In the genomic region with DNA sequence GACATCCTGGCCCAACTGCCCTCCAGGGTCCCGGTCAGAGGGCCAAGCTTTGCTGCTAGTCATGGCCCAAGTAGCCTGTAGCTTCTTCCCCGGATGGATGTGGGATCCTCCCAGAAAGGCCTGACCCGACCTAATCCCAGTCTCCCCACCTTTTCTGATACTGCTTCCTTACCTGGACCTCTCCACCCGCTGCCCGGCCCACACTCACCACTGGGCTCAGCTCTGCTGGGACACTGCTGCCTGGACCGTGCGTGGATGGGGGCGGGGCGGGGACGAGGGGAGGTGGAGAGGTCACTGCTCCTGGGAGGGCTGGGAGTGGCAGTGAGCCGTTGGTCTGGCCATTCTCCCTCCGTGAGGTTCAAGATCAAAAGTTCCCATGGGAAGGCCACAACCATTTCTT, we compare ENCODE assay signal across 20 cellular contexts. TPM values are rescaled to one million over a fixed set of nuclear protein-coding genes. Genes with fewer than 3 reads are reported as not detected.
DNase-seq lines count a peak whose midpoint lies in the region; ATAC-seq, FAIRE-seq and TF ChIP-seq lines count a peak whose summit lies in the region.
"Had no signal": no experiment of that assay in that cellular context is flagged by ENCODE, and none has a peak within 500 bp of the region (broad histone marks: within the 10 kb centered on the region; RNA-seq: fewer than 3 reads in every experiment).

No MANE protein-coding gene starts in this region.

- no peaks in the 10 kb centered on the region for H3K27me3 Mint-ChIP-seq in T-helper 1 cell treated with Interleukin-12 subunit alpha and Interleukin-12 subunit beta and Interleukin-4 antibody, amounts not matched to agents 30 μg/mL and 1 μg/mL, for 36 hours (ENCODE audit: low read depth)
- H3K27me3 Mint-ChIP-seq in CD8-positive, alpha-beta memory T cell, result peaks cover 0 to 7% of the 10 kb centered on the region in 2 donors

- H3K4me3 ChIP-seq in K562, result no peak overlapping the region
- H3K4me3 ChIP-seq in CD8-positive, alpha-beta memory T cell (ENCODE audit: low read length), result no peak overlapping the region

- FAIRE-seq in K562 (lab: Jason Lieb, UNC), result no peak

- DNase-seq in T-helper 1 cell (no peak), K562 (ENCODE audit: extremely low read depth in 1 of 4, low spot score in 3 of 4) (peak in 1 of 4 experiments; percentile 16), OCI-M2 (lab: John Stamatoyannopoulos, UW; ENCODE audit: unreplicated experiment) (no peak)
- peak in 1 of 2 donors; percentile 54 for DNase-seq in activated naive CD4-positive, alpha-beta T cell treated with anti-CD3 and anti-CD28 coated beads, Interleukin-2, amount 50 U/mL, for 72 hours (ENCODE audit: low spot score in 2 of 2)
- DNase-seq in activated naive CD4-positive, alpha-beta T cell (lab: John Stamatoyannopoulos, UW), result no peak
- DNase-seq in CD8-positive, alpha-beta memory T cell, result no peak
- DNase-seq: 8988T, BE2C, DMS79 treated with DMSO at 0.1 percent for 48 hours, KBM-7, NCI-H1436, NCI-H2029 treated with DMSO at 0.1 percent for 48 hours, NCI-H2171 treated with DMSO at 0.1 percent for 48 hours, NCI-H510A, NCI-H774, PC-3 had no signal

- H2AFZ ChIP-seq in K562 (ENCODE audit: low read depth, low read length), result peak overlapping the region; percentile 40; the same call in 1 of the 2 replicates

- H3K27ac ChIP-seq in K562 (ENCODE audit: extremely low read depth, low read depth, low read length), result no peak overlapping the region
- no peak overlapping the region for H3K27ac ChIP-seq in CD8-positive, alpha-beta memory T cell (ENCODE audit: low read depth, low read length)
- H3K27ac ChIP-seq: RWPE1 had no signal

- POLR2A ChIA-PET in K562 (lab: Yijun Ruan, JAX), result interaction anchor here (1.0 kb wide), 1 partner anchor 16 kb away, joined by 3 read pairs; no protein-coding TSS in a partner anchor
- POLR2A ChIA-PET in CD8-positive, alpha-beta memory T cell (lab: Charles Lee), result no interaction called here

- no peak for TF ChIP-seq RAD21 in K562 (CRISPR knock-in tag; conservative IDR thresholded peaks at IDR 0.05 in 1 of 2, IDR thresholded peaks at IDR 0.05 in 1 of 2)

- peaks cover 57% of the 10 kb centered on the region for H3K4me1 Mint-ChIP-seq in T-helper 1 cell treated with Interleukin-12 subunit alpha and Interleukin-12 subunit beta and Interleukin-4 antibody, amounts not matched to agents 30 μg/mL and 1 μg/mL, for 36 hours (ENCODE audit: low read depth)
- H3K4me1 Mint-ChIP-seq in CD8-positive, alpha-beta memory T cell, result peaks cover 12 to 19% (median 15%) of the 10 kb centered on the region in 3 donors

- peak overlapping the region; percentile 62 for H3K4me3 Mint-ChIP-seq in T-helper 1 cell treated with Interleukin-12 subunit alpha and Interleukin-12 subunit beta and Interleukin-4 antibody, amounts not matched to agents 30 μg/mL and 1 μg/mL, for 36 hours
- H3K4me3 Mint-ChIP-seq in CD8-positive, alpha-beta memory T cell, result peak overlapping the region in 1 of 7 donors; percentile 15

- CTCF ChIA-PET in K562 (lab: Yijun Ruan, JAX; ENCODE audit: low intra/inter-chr PET ratio), result no interaction called here
- CTCF ChIA-PET in CD8-positive, alpha-beta memory T cell (lab: Charles Lee), result no interaction called here

- TF ChIP-seq CTCF in K562 (IDR thresholded peaks at IDR 0.05 in 2 of 3, conservative IDR thresholded peaks at IDR 0.05 in 1 of 3; ENCODE audit: insufficient read depth in 2 of 3, low read depth in 1 of 3, low read length in 3 of 3), result no peak

- H3K4me1 ChIP-seq in K562 (replicated peaks in 1 of 2; ENCODE audit: control insufficient read depth in 2 of 2, insufficient read depth in 2 of 2, low read length in 2 of 2), result peaks cover 6 to 35% of the 10 kb centered on the region in 2 experiments; a peak in 4 of 5 replicates
- no peaks in the 10 kb centered on the region for H3K4me1 ChIP-seq in CD8-positive, alpha-beta memory T cell (ENCODE audit: insufficient read depth, low read length)
- H3K4me1 ChIP-seq: BE2C had no signal

- no peak for TF ChIP-seq EP300 in K562 (IDR thresholded peaks at IDR 0.05; ENCODE audit: low read length)

- no peak overlapping the region for H3K4me2 ChIP-seq in K562 (ENCODE audit: insufficient read depth, low read length)

- in situ Hi-C loops in K562 (cut with MboI), result no loop called here

- H3K27me3 ChIP-seq in K562 (ENCODE audit: control insufficient read depth in 2 of 2, insufficient read depth in 2 of 2, low read length in 2 of 2), result no peaks in the 10 kb centered on the region
- no peaks in the 10 kb centered on the region for H3K27me3 ChIP-seq in CD8-positive, alpha-beta memory T cell (ENCODE audit: insufficient read depth, low read length, poor library complexity, severe bottlenecking)
- H3K27me3 ChIP-seq: BE2C had no signal

- BruUV-seq in K562 (replicated peaks; lab: Mats Ljungman, UMichigan), result no TSS peak

- ATAC-seq in activated naive CD4-positive, alpha-beta T cell treated with anti-CD3 and anti-CD28 coated beads, Interleukin-2, amount 50 U/mL, for 72 hours, result no peak
- ATAC-seq in K562, result peak; percentile 39
- ATAC-seq in HG02610 (IDR thresholded peaks at IDR 0.05; ENCODE audit: unreplicated experiment), result no peak
- ATAC-seq: HCT116, PC-3 had no signal

- H3K36me3 Mint-ChIP-seq in T-helper 1 cell treated with Interleukin-12 subunit alpha and Interleukin-12 subunit beta and Interleukin-4 antibody, amounts not matched to agents 30 μg/mL and 1 μg/mL, for 36 hours (ENCODE audit: low read depth), result peaks cover 35% of the 10 kb centered on the region
- H3K36me3 Mint-ChIP-seq in activated naive CD4-positive, alpha-beta T cell treated with anti-CD3 and anti-CD28 coated beads, Interleukin-2, amount 50 U/mL, for 72 hours, result peaks cover 16 to 54% of the 10 kb centered on the region in 2 donors
- H3K36me3 Mint-ChIP-seq in CD8-positive, alpha-beta memory T cell, result no peaks in the 10 kb centered on the region

- intact Hi-C loops in K562 (cut with micrococcal nuclease), result no loop called here

- H3K9me3 Mint-ChIP-seq in T-helper 1 cell treated with Interleukin-12 subunit alpha and Interleukin-12 subunit beta and Interleukin-4 antibody, amounts not matched to agents 30 μg/mL and 1 μg/mL, for 36 hours, result peaks cover 7% of the 10 kb centered on the region
- peaks cover 3 to 7% of the 10 kb centered on the region in 2 donors for H3K9me3 Mint-ChIP-seq in activated naive CD4-positive, alpha-beta T cell treated with anti-CD3 and anti-CD28 coated beads, Interleukin-2, amount 50 U/mL, for 72 hours
- no peaks in the 10 kb centered on the region for H3K9me3 Mint-ChIP-seq in CD8-positive, alpha-beta memory T cell

- TF ChIP-seq POLR2A in K562 (conservative IDR thresholded peaks at IDR 0.05), result no peak

- 65% methylated on average over 5 of the region's 12 CpGs for WGBS in K562 (ENCODE audit: insufficient coverage, low coverage, missing lambda C conversion rate)

- no peaks in the 10 kb centered on the region for H3K79me2 ChIP-seq in K562 (ENCODE audit: control insufficient read depth, insufficient read depth, low read length)

- no peaks in the 10 kb centered on the region for H3K9me1 ChIP-seq in K562 (ENCODE audit: control insufficient read depth, insufficient read depth, low read length)

- no peaks in the 10 kb centered on the region for H3K36me3 ChIP-seq in K562 (ENCODE audit: control insufficient read depth, insufficient read depth, low read length)
- no peaks in the 10 kb centered on the region for H3K36me3 ChIP-seq in CD8-positive, alpha-beta memory T cell (ENCODE audit: insufficient read depth, low read length)
- H3K36me3 ChIP-seq: BE2C had no signal

- no peaks in the 10 kb centered on the region; the same call in 1 of the 2 replicates for H3K9me3 ChIP-seq in K562 (replicated peaks; ENCODE audit: control insufficient read depth, insufficient read depth, low read depth, low read length)
- H3K9me3 ChIP-seq in CD8-positive, alpha-beta memory T cell (ENCODE audit: low read length), result no peaks in the 10 kb centered on the region
- H3K9me3 ChIP-seq: BE2C had no signal

- peak overlapping the region in 1 of 2 experiments; percentile 71; a peak in 2 of 4 replicates for H3K9ac ChIP-seq in K562 (ENCODE audit: insufficient read depth in 1 of 2, low read depth in 2 of 2, low read length in 2 of 2)

- peak overlapping the region; percentile 82 for H3K27ac Mint-ChIP-seq in T-helper 1 cell treated with Interleukin-12 subunit alpha and Interleukin-12 subunit beta and Interleukin-4 antibody, amounts not matched to agents 30 μg/mL and 1 μg/mL, for 36 hours
- peak overlapping the region; percentile 79 to 84 for H3K27ac Mint-ChIP-seq in activated naive CD4-positive, alpha-beta T cell treated with anti-CD3 and anti-CD28 coated beads, Interleukin-2, amount 50 U/mL, for 72 hours
- peak overlapping the region in 2 of 8 donors; percentile 32 to 79 for H3K27ac Mint-ChIP-seq in CD8-positive, alpha-beta memory T cell

- H4K20me1 ChIP-seq in K562 (replicated peaks; ENCODE audit: control insufficient read depth, insufficient read depth, low read length), result no peaks in the 10 kb centered on the region

RNA-seq across cellular contexts. Expression of gene FURIN, which starts 40.3 kb away (rescaled TPM):
- 100 to 1,000 TPM; 381 to 721 TPM for total RNA-seq in activated naive CD4-positive, alpha-beta T cell treated with anti-CD3 and anti-CD28 coated beads, Interleukin-2, amount 50 U/mL, for 72 hours
- total RNA-seq in K562 (2011; cell fraction: chromatin; rRNA removed; ENCODE audit: low replicate concordance), result 29.3 and 88.9 TPM in 2 replicates
- 101 and 110 TPM in 2 replicates for total RNA-seq in K562 (2011; cell fraction: nucleolus; rRNA removed)
- 63.1 TPM in 2 replicates for total RNA-seq in K562 (2011; cell fraction: nucleoplasm; rRNA removed)
- total RNA-seq in K562 (2014; rRNA removed) (49.9 and 69.9 TPM in 2 replicates), K562 (2014; rRNA removed; fragmentation: Illumina TruSeq; extraction: Trizol) (10.0 and 11.7 TPM in 2 replicates), K562 (2015; rRNA removed; fragmentation: Illumina TruSeq; extraction: Trizol) (34.8 and 36.0 TPM in 2 replicates), K562 (2021) (93.5 and 99.9 TPM in 2 replicates)
- polyA plus RNA-seq in K562 (2011; rRNA removed) (22.4 and 30.8 TPM in 2 replicates), K562 (2014; fragmentation: Illumina TruSeq; extraction: Trizol) (36.4 and 61.7 TPM in 2 replicates), K562 (2014; fragmentation: Nextera tagmentation; extraction: Ambion mirVana) (1 to 10 TPM in 1 of 2 experiments, under 1 TPM in 1; 0.92 to 1.1 TPM), K562 (2014; rRNA removed) (49.1 and 50.3 TPM in 2 replicates)
- polyA plus RNA-seq in K562 (2011; cell fraction: cytosol; rRNA removed), result 31.2 and 60.1 TPM in 2 replicates
- polyA plus RNA-seq in K562 (2011; cell fraction: nucleus; rRNA removed), result 42.7 and 71.3 TPM in 2 replicates
- polyA plus RNA-seq in K562 (2012), result 74.8 and 95.4 TPM in 2 replicates
- 12.3 and 17.9 TPM in 2 replicates for polyA minus RNA-seq in K562 (2011; rRNA and poly(A)+ RNA removed)
- 47.5 and 65.9 TPM in 2 replicates for polyA minus RNA-seq in K562 (2011; cell fraction: cytosol; rRNA and poly(A)+ RNA removed)
- polyA minus RNA-seq in K562 (2011; cell fraction: nucleus; rRNA and poly(A)+ RNA removed), result 24.6 and 32.0 TPM in 2 replicates
- 100 to 1,000 TPM; 121 to 124 TPM for total RNA-seq in CD8-positive, alpha-beta memory T cell
- polyA plus RNA-seq in CD8-positive, alpha-beta memory T cell, result 11.7 TPM

RNA-seq across cellular contexts. Expression of gene FES, which starts 56.2 kb away (rescaled TPM):
- total RNA-seq in activated naive CD4-positive, alpha-beta T cell treated with anti-CD3 and anti-CD28 coated beads, Interleukin-2, amount 50 U/mL, for 72 hours, result 10 to 100 TPM; 83.9 to 91.4 TPM
- total RNA-seq in K562 (2011; cell fraction: chromatin; rRNA removed; ENCODE audit: low replicate concordance), result 3.7 and 18.5 TPM in 2 replicates
- 5.1 and 10.8 TPM in 2 replicates for total RNA-seq in K562 (2011; cell fraction: nucleolus; rRNA removed)
- 3.3 and 6.0 TPM in 2 replicates for total RNA-seq in K562 (2011; cell fraction: nucleoplasm; rRNA removed)
- total RNA-seq in K562 (2014; rRNA removed) (0.86 and 1.6 TPM in 2 replicates), K562 (2014; rRNA removed; fragmentation: Illumina TruSeq; extraction: Trizol) (0.73 and 1.1 TPM in 2 replicates), K562 (2015; rRNA removed; fragmentation: Illumina TruSeq; extraction: Trizol) (0.72 and 1.1 TPM in 2 replicates), K562 (2021) (1.3 and 2.6 TPM in 2 replicates)
- polyA plus RNA-seq in K562 (2011; rRNA removed) (0.38 and 1.0 TPM in 2 replicates), K562 (2014; fragmentation: Illumina TruSeq; extraction: Trizol) (0.55 and 0.66 TPM in 2 replicates), K562 (2014; fragmentation: Nextera tagmentation; extraction: Ambion mirVana) (under 1 TPM; 0.82 to 0.91 TPM), K562 (2014; rRNA removed) (0.78 and 2.5 TPM in 2 replicates)
- 0.83 and 1.2 TPM in 2 replicates for polyA plus RNA-seq in K562 (2011; cell fraction: cytosol; rRNA removed)
- 4.8 and 6.6 TPM in 2 replicates for polyA plus RNA-seq in K562 (2011; cell fraction: nucleus; rRNA removed)
- polyA plus RNA-seq in K562 (2012), result 1.1 and 2.8 TPM in 2 replicates
- polyA minus RNA-seq in K562 (2011; rRNA and poly(A)+ RNA removed), result 0.14 and 0.45 TPM in 2 replicates
- polyA minus RNA-seq in K562 (2011; cell fraction: cytosol; rRNA and poly(A)+ RNA removed), result 0.86 and 2.5 TPM in 2 replicates
- 4.0 and 4.3 TPM in 2 replicates for polyA minus RNA-seq in K562 (2011; cell fraction: nucleus; rRNA and poly(A)+ RNA removed)
- total RNA-seq in CD8-positive, alpha-beta memory T cell, result 1 to 10 TPM; 2.5 to 2.6 TPM
- 0.28 TPM for polyA plus RNA-seq in CD8-positive, alpha-beta memory T cell

Comparison
In these comparisons a context has a peak if more than half of its experiments do, and no peak if none do; other contexts are left out.
1. RNA of gene FES, which starts 56.2 kb away (total RNA-seq): 83.9 to 91.4 TPM in activated naive CD4-positive, alpha-beta T cell treated with anti-CD3 and anti-CD28 coated beads, Interleukin-2, amount 50 U/mL, for 72 hours; 2.5 to 2.6 TPM in CD8-positive, alpha-beta memory T cell and 0.72 to 18.5 TPM in K562; every median in the first group is over 4 times any median in the second.